In the genomic region with DNA sequence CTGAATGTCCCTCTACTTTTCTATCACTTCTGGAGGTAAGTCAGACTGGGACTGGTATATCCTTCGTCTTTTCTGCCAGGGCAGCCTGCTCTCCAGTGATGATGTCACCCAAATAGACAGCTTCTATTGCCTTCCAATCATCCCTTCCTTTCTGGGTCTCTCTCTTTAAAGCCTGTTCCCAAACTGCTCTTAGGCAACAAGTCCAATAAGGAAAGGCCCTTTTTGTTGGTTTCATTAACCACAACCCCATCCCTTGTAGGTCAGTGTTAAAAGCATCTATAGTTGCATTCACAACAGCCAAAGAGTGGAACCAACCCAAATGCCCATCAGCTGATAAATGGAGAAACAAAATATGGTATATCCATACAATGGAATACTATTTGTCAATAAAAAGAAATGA, we compare ENCODE assay signal across 19 cellular contexts.
"Had no signal": no experiment of that assay in that cellular context is flagged by ENCODE, and none has a peak within 500 bp of the region (broad histone marks: within the 10 kb centered on the region; RNA-seq: fewer than 3 reads in every experiment).

No MANE protein-coding gene starts in this region.

- DNase-seq: activated CD4-positive, CD25-positive, alpha-beta regulatory T cell treated with anti-CD3 and anti-CD28 coated beads, Interleukin-2, amount 50 U/mL, for 72 hours; activated CD8-positive, alpha-beta memory T cell treated with anti-CD3 and anti-CD28 coated beads for 24 hours; activated CD8-positive, alpha-beta memory T cell treated with anti-CD3 and anti-CD28 coated beads, Interleukin-2, amount 50 U/mL, for 48 hours; activated effector memory CD4-positive, alpha-beta T cell treated with anti-CD3 and anti-CD28 coated beads, Interleukin-2, amount 50 U/mL, for 16 hours; activated naive CD4-positive, alpha-beta T cell treated with anti-CD3 and anti-CD28 coated beads, Interleukin-2, amount 50 U/mL, for 16 hours; activated T-cell treated with anti-CD3 and anti-CD28 coated beads, Interleukin-2, amount 50 U/mL, for 48 hours; effector CD8-positive, alpha-beta T cell; heart left ventricle; kidney; midbrain; stimulated activated CD4-positive, alpha-beta T cell treated with anti-CD3 and anti-CD28 coated beads, Interleukin-4, amount 100 ng/mL, for 24 hours; stomach; T1000; testis had no signal

- H3K27me3 ChIP-seq: esophagus muscularis mucosa, gastroesophageal sphincter, heart left ventricle, stomach, testis had no signal

- H3K4me1 ChIP-seq: parathyroid adenoma, testis had no signal

- H3K9ac ChIP-seq: parathyroid adenoma had no signal

- H3K27ac ChIP-seq: esophagus muscularis mucosa, gastroesophageal sphincter, heart left ventricle, parathyroid adenoma, stomach, testis, VCaP had no signal

- H2AFZ ChIP-seq: parathyroid adenoma had no signal

- H3K4me3 ChIP-seq: esophagus muscularis mucosa, gastroesophageal sphincter, heart left ventricle, stomach, testis had no signal

- H3K9me3 ChIP-seq: esophagus muscularis mucosa, gastroesophageal sphincter, heart left ventricle, stomach, testis had no signal

- FAIRE-seq: astrocyte, kidney had no signal

- H3K36me3 ChIP-seq: esophagus muscularis mucosa, gastroesophageal sphincter, heart left ventricle, stomach had no signal

- H3K79me2 ChIP-seq: parathyroid adenoma had no signal
